In genomic region chr10:129481641-129482040, GRCh38 we compare ENCODE assay signal across 35 cellular contexts. TPM values are rescaled to one million over a fixed set of nuclear protein-coding genes. Genes with fewer than 3 reads are reported as not detected.
"Had no signal": no experiment of that assay in that cellular context is flagged by ENCODE, and none has a peak within 500 bp of the region (broad histone marks: within the 10 kb centered on the region; RNA-seq: fewer than 3 reads in every experiment).

No MANE protein-coding gene starts in this region.

- H3K36me3 ChIP-seq: MG63 had no signal

- DNase-seq: Karpas-422, Kasumi-1, MG63, MM.1S, MV-4-11, NCI-H1048, NCI-H1092, NCI-H1092 treated with DMSO at 0.1 percent for 48 hours, NCI-H1105, NCI-H1105 treated with DMSO at 0.1 percent for 48 hours, NCI-H1417, NCI-H1417 treated with DMSO at 0.1 percent for 48 hours, NCI-H1436, NCI-H146, NCI-H1694, NCI-H1694 treated with DMSO at 0.1 percent for 48 hours, NCI-H187, NCI-H187 treated with DMSO at 0.1 percent for 48 hours, NCI-H1930, NCI-H2029, NCI-H2029 treated with DMSO at 0.1 percent for 48 hours, NCI-H2081, NCI-H2081 treated with DMSO at 0.1 percent for 48 hours, NCI-H2107, NCI-H2171, NCI-H2171 treated with DMSO at 0.1 percent for 48 hours, NCI-H2227 treated with DMSO at 0.1 percent for 48 hours, NCI-H226, NCI-H345, NCI-H446, NCI-H446 treated with DMSO at 0.1 percent for 48 hours, NCI-H510A, NCI-H510A treated with DMSO at 0.1 percent for 48 hours had no signal

- H3K4me2 ChIP-seq: KMS-11 had no signal

- H3K4me3 ChIP-seq: MG63 had no signal

- H3K27me3 ChIP-seq: MG63 had no signal

- H3K9ac ChIP-seq: KMS-11 had no signal

- H3K27ac ChIP-seq: KMS-11 had no signal

RNA-seq across cellular contexts. Expression of gene MGMT, which starts 14.6 kb away (rescaled TPM):
- total RNA-seq: M059J had no signal
